Comparison of ENCODE assay signal across 8 cellular contexts in the genomic region with DNA sequence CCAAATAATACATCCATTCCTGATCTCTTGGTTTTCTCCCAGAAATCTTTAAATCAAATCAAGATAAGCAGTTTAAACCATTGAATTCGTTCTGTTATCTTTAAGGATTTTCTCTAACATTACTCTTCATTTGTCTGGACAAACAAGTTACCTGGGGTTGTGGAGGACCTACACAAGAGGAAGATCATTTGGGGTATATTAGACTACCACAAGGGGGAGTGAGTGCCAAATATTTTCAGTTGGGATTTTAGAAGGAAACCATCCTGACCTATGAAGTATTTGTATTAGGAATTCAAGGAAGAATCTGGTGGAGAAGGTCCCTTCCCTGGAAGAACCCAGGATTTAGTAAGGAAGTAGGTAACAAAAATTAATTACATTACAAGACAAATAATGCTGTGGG. TPM values are rescaled to one million over a fixed set of nuclear protein-coding genes. Genes with fewer than 3 reads are reported as not detected.
DNase-seq lines count a peak whose midpoint lies in the region; ATAC-seq and TF ChIP-seq lines count a peak whose summit lies in the region.
"Had no signal": no experiment of that assay in that cellular context is flagged by ENCODE, and none has a peak within 500 bp of the region (broad histone marks: within the 10 kb centered on the region; RNA-seq: fewer than 3 reads in every experiment).

No MANE protein-coding gene starts in this region.

- intact Hi-C loops in psoas muscle (cut with DNase I) = no loop called here
- intact Hi-C loops in posterior vena cava (cut with DNase I) = no loop called here

- no peak overlapping the region for H3K27ac ChIP-seq in psoas muscle

- peaks cover 0 to 8% (median 2%) of the 10 kb centered on the region in 3 donors for H3K27me3 ChIP-seq in psoas muscle (ENCODE audit: insufficient read depth in 3 of 3, low read length in 2 of 3)

- 33 to 39% (median 35%) methylated on average over 1 of the region's 1 CpG for WGBS in psoas muscle, 3 donors

- H3K36me3 ChIP-seq in psoas muscle (ENCODE audit: insufficient read depth in 1 of 2, low read depth in 1 of 2) = no peaks in the 10 kb centered on the region

- H3K4me3 ChIP-seq in GM12865 (ENCODE audit: low read depth, low read length) (no peak overlapping the region), choroid plexus epithelial cell (ENCODE audit: low read depth, low read length) (no peak overlapping the region), psoas muscle (no peak overlapping the region)

- H3K9me3 ChIP-seq in psoas muscle = no peaks in the 10 kb centered on the region

- DNase-seq in GM12865 (ENCODE audit: low read depth) (no peak), NCI-H146 treated with DMSO at 0.1 percent for 48 hours (lab: John Stamatoyannopoulos, UW; ENCODE audit: unreplicated experiment) (peak; percentile 7), choroid plexus epithelial cell (ENCODE audit: low read depth) (peak; percentile 43), psoas muscle (no peak), posterior vena cava (ENCODE audit: low spot score) (no peak), ureter (ENCODE audit: low spot score) (no peak), NCI-H2029 treated with DMSO at 0.1 percent for 48 hours (lab: John Stamatoyannopoulos, UW) (no peak)

- TF ChIP-seq CTCF in GM12865 (IDR thresholded peaks at IDR 0.05; ENCODE audit: insufficient read depth, low read depth, low read length, missing control alignments) = peak; percentile 34
- TF ChIP-seq CTCF in choroid plexus epithelial cell (conservative IDR thresholded peaks at IDR 0.05; ENCODE audit: low read depth, low read length) = peak; percentile 64
- peak; percentile 20 for TF ChIP-seq CTCF in psoas muscle (IDR thresholded peaks at IDR 0.05)

- ATAC-seq in psoas muscle = no peak
- ATAC-seq: sciatic nerve had no signal

- H3K4me1 ChIP-seq in psoas muscle = no peaks in the 10 kb centered on the region

RNA-seq across cellular contexts. Expression of a gene that starts 12.0 kb away (rescaled TPM):
- total RNA-seq in psoas muscle (under 1 TPM; 0.15 to 0.84 (median 0.19) TPM), posterior vena cava (under 1 TPM; 0.28 to 0.71 TPM), ureter (1.8 TPM)
- polyA plus RNA-seq in psoas muscle = under 1 TPM in 2 of 3 donors, not detected in 1; 0.01 to 0.03 TPM
- total RNA-seq: sciatic nerve had no signal

RNA-seq across cellular contexts. Expression of a gene that starts 46.6 kb away (rescaled TPM):
- total RNA-seq in psoas muscle (10 to 100 TPM; 37.9 to 45.8 (median 44.3) TPM), posterior vena cava (10 to 100 TPM; 66.8 to 69.5 TPM), ureter (79.4 TPM)
- polyA plus RNA-seq in psoas muscle = 10 to 100 TPM; 34.5 to 52.4 (median 36.4) TPM

RNA-seq across cellular contexts. Expression of a gene that starts 59.2 kb away (rescaled TPM):
- under 1 TPM in 2 of 4 donors, not detected in 2; 0.54 to 0.77 TPM for total RNA-seq in psoas muscle
- polyA plus RNA-seq in psoas muscle = not detected
- total RNA-seq in posterior vena cava = 1 to 10 TPM in 1 of 2 donors, not detected in 1; 1.5 TPM
- total RNA-seq in ureter = 1.3 TPM
- total RNA-seq: sciatic nerve had no signal

Comparison
In these comparisons a context has a peak if more than half of its experiments do, and no peak if none do; other contexts are left out.
1. DNase-seq: peak in NCI-H146 treated with DMSO at 0.1 percent for 48 hours (single experiment) and choroid plexus epithelial cell (single experiment); none in GM12865 (single experiment), psoas muscle (0 of 2), posterior vena cava (single experiment), ureter (single experiment) and NCI-H2029 treated with DMSO at 0.1 percent for 48 hours (single experiment).
2. Peak in every context shown above with its lines, with median percentiles within 50 percentile points of each other: CTCF ChIP-seq.